8 cellular contexts compared by ENCODE assay signal in genomic region chr19:53511933-53512374, GRCh38. TPM values are rescaled to one million over a fixed set of nuclear protein-coding genes. Genes with fewer than 3 reads are reported as not detected.
DNase-seq lines count a peak whose midpoint lies in the region; ATAC-seq and TF ChIP-seq lines count a peak whose summit lies in the region.

No MANE protein-coding gene starts in this region.

- intact Hi-C loops in HCT116 (cut with micrococcal nuclease) = no loop called here
- intact Hi-C loops in Calu3 (cut with micrococcal nuclease; ENCODE audit: unreplicated experiment) = no loop called here

- H3K4me3 ChIP-seq in HCT116 (replicated peaks in 1 of 2; ENCODE audit: low read depth in 1 of 2, low read length in 2 of 2) (no peak overlapping the region), brain microvascular endothelial cell (ENCODE audit: low read depth, low read length) (no peak overlapping the region)

- TF ChIP-seq POLR2A in HCT116 (IDR thresholded peaks at IDR 0.05; ENCODE audit: borderline replicate concordance, extremely low read depth, insufficient read depth, insufficient read length) = no peak

- H3K4me3 Mint-ChIP-seq in T-cell (no peak overlapping the region), Calu3 (ENCODE audit: low read depth, unreplicated experiment) (no peak overlapping the region)

- H3K9ac ChIP-seq in HCT116 (ENCODE audit: low read length) = no peak overlapping the region

- RAD21 ChIA-PET in HCT116 (lab: Charles Lee; ENCODE audit: low non-redundant PET in 1 of 2, low total read pairs in 2 of 2, uncharacterized antibody in 2 of 2, unreplicated experiment in 2 of 2) = no interaction called here

- no peaks in the 10 kb centered on the region for H4K20me1 ChIP-seq in HCT116 (ENCODE audit: insufficient read depth)

- no peaks in the 10 kb centered on the region for H3K4me1 ChIP-seq in HCT116 (ENCODE audit: control insufficient read depth in 1 of 2, insufficient read depth in 2 of 2, low read length in 2 of 2)

- H3K9me3 Mint-ChIP-seq in T-cell = peaks cover 0 to 3% (median under 1%) of the 10 kb centered on the region in 3 donors
- peaks cover 12% of the 10 kb centered on the region for H3K9me3 Mint-ChIP-seq in Calu3 (ENCODE audit: low read depth, unreplicated experiment)

- H3K9me2 ChIP-seq in HCT116 (ENCODE audit: insufficient read depth) = no peaks in the 10 kb centered on the region

- 0 out of 2 replicates have a peak, but pooled peaks have one; percentile 9 for TF ChIP-seq RAD21 in HCT116 (IDR thresholded peaks at IDR 0.05; ENCODE audit: low read depth)

- POLR2A ChIA-PET in HCT116 (lab: Charles Lee) (no interaction called here), T-cell (lab: Charles Lee) (no interaction called here)

- H3K27ac Mint-ChIP-seq in T-cell (no peak overlapping the region), Calu3 (ENCODE audit: unreplicated experiment) (no peak overlapping the region)

- peak in 2 of 3 experiments; percentile 33 to 48; a peak in 4 of 6 replicates for TF ChIP-seq CTCF in HCT116 (IDR thresholded peaks at IDR 0.05 in 2 of 3, conservative IDR thresholded peaks at IDR 0.05 in 1 of 3; ENCODE audit: borderline replicate concordance in 1 of 3, insufficient read depth in 1 of 3, low read depth in 2 of 3, low read length in 2 of 3)
- peak; percentile 59 for TF ChIP-seq CTCF in brain microvascular endothelial cell (IDR thresholded peaks at IDR 0.05; ENCODE audit: low read depth, low read length, missing control alignments)
- no peak for TF ChIP-seq CTCF in Calu3 (IDR thresholded peaks at IDR 0.05; ENCODE audit: unreplicated experiment)

- H2AFZ ChIP-seq in HCT116 (ENCODE audit: low read depth, low read length, poor library complexity, severe bottlenecking) = no peak overlapping the region

- no peaks in the 10 kb centered on the region for H3K27me3 ChIP-seq in HCT116 (ENCODE audit: insufficient read depth, low read length)
- H3K27me3 ChIP-seq in brain microvascular endothelial cell (replicated peaks) = no peaks in the 10 kb centered on the region

- H3K27ac ChIP-seq in HCT116 (ENCODE audit: low read depth, low read length) (no peak overlapping the region), brain microvascular endothelial cell (no peak overlapping the region)

- CTCF ChIA-PET in HCT116 (lab: Charles Lee) = no interaction called here
- CTCF ChIA-PET in T-cell (lab: Charles Lee) = no interaction called here
- CTCF ChIA-PET in Calu3 (lab: Charles Lee) = no interaction called here

- peaks cover 12 to 14% of the 10 kb centered on the region in 2 donors for H3K27me3 Mint-ChIP-seq in T-cell
- no peaks in the 10 kb centered on the region for H3K27me3 Mint-ChIP-seq in Calu3 (ENCODE audit: unreplicated experiment)

- no peak overlapping the region for H3K4me2 ChIP-seq in HCT116 (ENCODE audit: low read length)

- H3K79me2 ChIP-seq in HCT116 (ENCODE audit: insufficient read depth, low read length) = no peaks in the 10 kb centered on the region

- ATAC-seq in HCT116 (peak; percentile 54; the same call in 1 of the 2 replicates), T-cell (replicated peaks in 1 of 4) (peak; percentile 55 to 68 (median 63)), HG03521 (IDR thresholded peaks at IDR 0.05; ENCODE audit: unreplicated experiment) (no peak)

- in situ Hi-C loops in brain microvascular endothelial cell (cut with HindIII; ENCODE audit: low pct_ligation_motif_present, low sequenced_read_pairs) = no loop called here

- H3K36me3 Mint-ChIP-seq in T-cell (no peaks in the 10 kb centered on the region), Calu3 (ENCODE audit: insufficient read depth, unreplicated experiment) (no peaks in the 10 kb centered on the region)

- H3K36me3 ChIP-seq in HCT116 (ENCODE audit: control insufficient read depth in 1 of 2, insufficient read depth in 2 of 2, low read length in 2 of 2) (no peaks in the 10 kb centered on the region), brain microvascular endothelial cell (replicated peaks) (no peaks in the 10 kb centered on the region)

- BruUV-seq in HCT116 (replicated peaks; lab: Mats Ljungman, UMichigan) (no TSS peak), Calu3 (replicated peaks; lab: Mats Ljungman, UMichigan) (no TSS peak)

- DNase-seq in Ammon's horn (ENCODE audit: low spot score) (peak; percentile 64), HCT116 (ENCODE audit: low read depth, low spot score) (peak; percentile 7), T-cell (peak in 30 of 34 experiments; percentile 16 to 54 (median 34)), brain microvascular endothelial cell (peak; percentile 47), iPS-NIHi7 (ENCODE audit: extremely low spot score) (peak; percentile 86), Calu3 (no peak)
- DNase-seq in stimulated activated CD4-positive, alpha-beta T cell treated with anti-CD3 and anti-CD28 coated beads, Interleukin-2, amount 100 ng/mL, for 48 hours = peak; percentile 32 to 38

- H3K4me1 Mint-ChIP-seq in T-cell (peaks cover 0 to 2% (median 0%) of the 10 kb centered on the region in 3 donors), Calu3 (ENCODE audit: low read depth, unreplicated experiment) (no peaks in the 10 kb centered on the region)

- H3K9me3 ChIP-seq in HCT116 (ENCODE audit: control insufficient read depth in 1 of 2, insufficient read depth in 1 of 2, low read depth in 1 of 2, low read length in 2 of 2) = peaks cover 0 to 10% of the 10 kb centered on the region in 2 experiments; a peak in 2 of 4 replicates

TF ChIP-seq in HCT116, 20 proteins besides CTCF, POLR2A, EP300 and RAD21:
- TF ChIP-seq, protein P1, sequence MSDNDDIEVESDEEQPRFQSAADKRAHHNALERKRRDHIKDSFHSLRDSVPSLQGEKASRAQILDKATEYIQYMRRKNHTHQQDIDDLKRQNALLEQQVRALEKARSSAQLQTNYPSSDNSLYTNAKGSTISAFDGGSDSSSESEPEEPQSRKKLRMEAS (IDR thresholded peaks at IDR 0.05) = no peak
- TF ChIP-seq CBX3 (IDR thresholded peaks at IDR 0.05; ENCODE audit: low read depth) (no peak), CEBPB (IDR thresholded peaks at IDR 0.05; ENCODE audit: low read depth) (no peak), ATF3 (IDR thresholded peaks at IDR 0.05) (no peak), ZNF274 (IDR thresholded peaks at IDR 0.05; ENCODE audit: low read depth, low read length) (no peak), FOSL1 (IDR thresholded peaks at IDR 0.05; ENCODE audit: low read depth) (no peak), EZH2phosphoT487 (IDR thresholded peaks at IDR 0.05; ENCODE audit: borderline replicate concordance) (no peak), EZH2 (IDR thresholded peaks at IDR 0.05) (no peak), JUND (IDR thresholded peaks at IDR 0.05) (no peak), ZBTB33 (IDR thresholded peaks at IDR 0.05; ENCODE audit: extremely low read depth, insufficient replicate concordance, low read length) (no peak), EGR1 (IDR thresholded peaks at IDR 0.05; ENCODE audit: low read depth) (no peak), SIN3A (IDR thresholded peaks at IDR 0.05; ENCODE audit: low read depth) (no peak), SRF (IDR thresholded peaks at IDR 0.05; ENCODE audit: low read depth) (no peak), YY1 (IDR thresholded peaks at IDR 0.05; ENCODE audit: extremely low read depth, insufficient replicate concordance, low read depth, low read length) (no peak), TCF7L2 (IDR thresholded peaks at IDR 0.05; ENCODE audit: borderline replicate concordance, extremely low read depth, insufficient read depth, insufficient read length) (no peak)

RNA-seq across cellular contexts. Expression of gene ZNF331, which starts 26.0 kb away (rescaled TPM):
- total RNA-seq in HCT116 (2021; ENCODE audit: unreplicated experiment) = 0.59 TPM
- polyA plus RNA-seq in HCT116 (2012) = not detected in 2 replicates
- 100 to 1,000 TPM in 2 of 5 donors, 10 to 100 TPM in 3; 35.9 to 455 (median 48.5) TPM for total RNA-seq in T-cell
- 8.5 and 9.4 TPM in 2 replicates for total RNA-seq in Calu3 (2022)

RNA-seq across cellular contexts. Expression of gene ZNF813, which starts 44.4 kb away (rescaled TPM):
- total RNA-seq in HCT116 (2021; ENCODE audit: unreplicated experiment) = not detected
- polyA plus RNA-seq in HCT116 (2012) = not detected in 2 replicates
- 1 to 10 TPM; 4.4 to 7.6 (median 6.6) TPM for total RNA-seq in T-cell
- total RNA-seq in Calu3 (2022) = not detected in 2 replicates
